8 cellular contexts compared by ENCODE assay signal in genomic region chr10:61904711-61905445, GRCh38. TPM values are rescaled to one million over a fixed set of nuclear protein-coding genes. Genes with fewer than 3 reads are reported as not detected.
A peak's percentile ranks its signal among the peaks of the same experiment; 100 is the strongest.
DNase-seq lines count a peak whose midpoint lies in the region; ATAC-seq, FAIRE-seq and TF ChIP-seq lines count a peak whose summit lies in the region.

No MANE protein-coding gene starts in this region.

- peak overlapping the region; percentile 99 for H3K27ac ChIP-seq in ascending aorta

- intact Hi-C loops in ascending aorta (cut with DNase I): loop anchor here (2.0 to 10.0 kb wide), 6 partner anchors 32 to 960 kb away; partner anchors contain the start of genes RHOBTB1 and ZNF365

- DNase-seq in Caki2 (ENCODE audit: low read depth): peak; percentile 72
- DNase-seq in GM19239 (ENCODE audit: insufficient read length, low spot score): peak; percentile 57
- DNase-seq in RPMI7951 (ENCODE audit: low read depth): peak; percentile 72
- peak in 1 of 2 donors; percentile 78 for DNase-seq in ascending aorta (ENCODE audit: low spot score in 2 of 2)
- peak; percentile 74 for DNase-seq in islet precursor cell
- DNase-seq in stimulated activated CD4-positive, alpha-beta T cell treated with anti-CD3 and anti-CD28 coated beads, Interleukin-4, amount 100 ng/mL, for 48 hours (ENCODE audit: low read depth in 2 of 2): peak; percentile 27 to 53
- DNase-seq in ecto neural progenitor cell (ENCODE audit: low spot score): no peak

- in situ Hi-C loops in Caki2 (cut with HindIII; ENCODE audit: low pct_unique_long_range_greater_than_20kb, low sequenced_read_pairs): no loop called here

- no peaks in the 10 kb centered on the region for H3K9me3 ChIP-seq in ascending aorta

- no peaks in the 10 kb centered on the region for H3K36me3 ChIP-seq in ascending aorta

- ATAC-seq in HG03354 (IDR thresholded peaks at IDR 0.05; ENCODE audit: poor library complexity, severe bottlenecking, unreplicated experiment): peak; percentile 50

- FAIRE-seq in GM19239 (lab: Jason Lieb, UNC): peak; percentile 96

- H3K4me1 ChIP-seq in ascending aorta: peaks cover 0 to 4% of the 10 kb centered on the region in 2 donors

- peak overlapping the region; percentile 84 to 89 for H3K4me3 ChIP-seq in ascending aorta

- peak in 2 of 3 experiments; percentile 4 to 28 for TF ChIP-seq CTCF in ascending aorta (IDR thresholded peaks at IDR 0.05)

- no peaks in the 10 kb centered on the region for H3K27me3 ChIP-seq in ascending aorta

RNA-seq across cellular contexts. Expression of gene ARID5B, which starts 3.4 kb away (rescaled TPM):
- 2.3 and 3.1 TPM in 2 replicates for total RNA-seq in Caki2 (2014; rRNA removed; shearing (Covaris generic); ENCODE audit: low replicate concordance)
- 10.9 and 15.7 TPM in 2 replicates for total RNA-seq in RPMI7951 (2014; rRNA removed; shearing (Covaris generic))
- total RNA-seq in ascending aorta: 92.5 TPM
